In the genomic region with DNA sequence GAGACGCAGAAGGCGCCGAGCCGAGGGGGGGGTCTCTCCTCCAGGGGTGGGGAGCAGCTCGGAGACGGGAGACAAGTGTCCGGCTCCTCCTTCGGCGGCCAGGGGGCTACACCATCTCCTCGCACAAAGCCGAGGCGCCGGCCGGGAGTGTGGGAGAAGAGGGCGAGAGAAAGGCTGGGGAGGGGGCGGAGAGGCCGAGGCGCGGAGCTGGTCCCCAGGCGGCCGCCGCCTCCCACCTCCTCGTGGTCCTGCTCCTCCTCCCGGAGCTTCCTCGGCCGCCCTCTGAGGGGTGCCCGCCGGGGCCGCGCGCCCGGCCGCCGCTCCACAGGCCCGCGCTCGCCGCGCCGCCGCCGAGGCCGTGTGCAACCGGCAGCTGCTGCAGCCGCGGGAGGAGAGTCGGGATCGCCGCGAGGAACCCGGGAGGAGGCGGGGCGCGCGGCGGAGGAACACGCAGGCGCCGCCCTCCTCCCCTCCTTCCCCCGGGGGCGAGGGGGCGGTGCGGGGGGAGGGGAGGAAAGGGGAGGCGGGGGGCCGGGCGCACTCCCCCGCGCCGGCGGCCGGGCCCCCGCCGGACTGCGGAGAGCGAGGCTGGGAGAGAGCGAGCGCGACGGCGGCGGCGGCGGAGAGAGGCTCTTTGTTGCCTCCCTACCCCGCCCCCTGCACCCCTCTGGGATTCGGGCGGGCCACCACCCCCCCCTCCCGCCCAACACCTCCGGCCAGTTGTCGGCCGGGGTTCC, we compare ENCODE assay signal across 9 cellular contexts. TPM values are rescaled to one million over a fixed set of nuclear protein-coding genes. Genes with fewer than 3 reads are reported as not detected.
DNase-seq lines count a peak whose midpoint lies in the region; ATAC-seq and TF ChIP-seq lines count a peak whose summit lies in the region.
"Had no signal": no experiment of that assay in that cellular context is flagged by ENCODE, and none has a peak within 500 bp of the region (broad histone marks: within the 10 kb centered on the region; RNA-seq: fewer than 3 reads in every experiment).

Gene ENAH, minus strand, starts transcription at position 398 of the 737 bp plus-strand sequence. CDS start 433 bp downstream, outside the sequence.

- TF ChIP-seq POLR2A in NB4 (IDR thresholded peaks at IDR 0.05; ENCODE audit: extremely low read depth, insufficient read length): peak; percentile 72
- TF ChIP-seq POLR2A in body of pancreas (IDR thresholded peaks at IDR 0.05): peak in 2 of 3 donors; percentile 21 to 56

- peaks cover 15% of the 10 kb centered on the region for H3K4me1 Mint-ChIP-seq in CD4-positive, alpha-beta T cell (ENCODE audit: low read depth)

- CTCF ChIA-PET in CD4-positive, alpha-beta T cell (lab: Charles Lee): interaction anchor here (1.0 kb wide), 1 partner anchor 333 kb away, joined by 3 read pairs; no protein-coding TSS in a partner anchor

- H3K27ac ChIP-seq in CD4-positive, alpha-beta T cell (ENCODE audit: low read depth, low read length): no peak within 1 kb of the TSS
- H3K27ac ChIP-seq in body of pancreas: peak within 1 kb of the TSS; percentile 86 to 97 (median 94)

- H3K36me3 Mint-ChIP-seq in CD4-positive, alpha-beta T cell (ENCODE audit: low read depth): no peaks in the 10 kb centered on the region

- peaks cover 42% of the 10 kb centered on the region for H3K27me3 ChIP-seq in CD4-positive, alpha-beta T cell (ENCODE audit: control insufficient read depth, insufficient read depth, low read length)
- H3K27me3 ChIP-seq in body of pancreas: no peaks in the 10 kb centered on the region

- peak; percentile 60 for ATAC-seq in CD4-positive, alpha-beta T cell (ENCODE audit: poor library complexity)
- ATAC-seq in GM21529 (IDR thresholded peaks at IDR 0.05; ENCODE audit: unreplicated experiment) (peak; percentile 78), body of pancreas (peak; percentile 85), HG03378 (IDR thresholded peaks at IDR 0.05; ENCODE audit: unreplicated experiment) (no peak)

- peak within 1 kb of the TSS; percentile 93 for H3K4me3 Mint-ChIP-seq in CD4-positive, alpha-beta T cell

- peak in 6 of 10 experiments; percentile 7 to 43 (median 28) for DNase-seq in CD4-positive, alpha-beta T cell
- DNase-seq in NB4 (ENCODE audit: low read depth) (peak; percentile 80), SW 1271 (lab: John Stamatoyannopoulos, UW) (peak; percentile 13 to 53), body of pancreas (peak; percentile 83 to 89 (median 87)), hypothalamus (lab: John Stamatoyannopoulos, UW) (peak in 50 of 51 donors; percentile 34 to 95 (median 80)), putamen (ENCODE audit: low spot score) (peak; percentile 88)

- no peak within 1 kb of the TSS for H3K27ac Mint-ChIP-seq in CD4-positive, alpha-beta T cell

- POLR2A ChIA-PET in CD4-positive, alpha-beta T cell (lab: Charles Lee): interaction anchor here (2.6 kb wide), 1 partner anchor 125 kb away, joined by 9 read pairs; the partner anchor contains the start of gene SRP9

- H3K4me3 ChIP-seq in NB4 (ENCODE audit: low read depth, low read length) (peak within 1 kb of the TSS; percentile 76), body of pancreas (peak within 1 kb of the TSS; percentile 83 to 96)

- no peaks in the 10 kb centered on the region for H3K9me3 Mint-ChIP-seq in CD4-positive, alpha-beta T cell

- 0% methylated on average over 3 to 47 of the region's 90 CpGs for whole genome bisulfite sequencing in body of pancreas, 2 donors

- H3K4me1 ChIP-seq in body of pancreas: peaks cover 39% of the 10 kb centered on the region

- intact Hi-C loops in CD4-positive, alpha-beta T cell (cut with DNase I, micrococcal nuclease): no loop called here
- intact Hi-C loops in body of pancreas (cut with DNase I): loop anchor here (10.0 kb wide), 1 partner anchor 112 kb away; no protein-coding TSS in a partner anchor

- H3K9me3 ChIP-seq in CD4-positive, alpha-beta T cell (ENCODE audit: control insufficient read depth, low read length): no peaks in the 10 kb centered on the region
- no peaks in the 10 kb centered on the region for H3K9me3 ChIP-seq in body of pancreas

- H3K27me3 Mint-ChIP-seq in CD4-positive, alpha-beta T cell: peaks cover 49% of the 10 kb centered on the region

- H3K36me3 ChIP-seq in body of pancreas (replicated peaks in 1 of 2; ENCODE audit: insufficient read depth in 1 of 2, low read depth in 2 of 2): no peaks in the 10 kb centered on the region

- no peak for TF ChIP-seq CTCF in CD4-positive, alpha-beta T cell (IDR thresholded peaks at IDR 0.05)
- TF ChIP-seq CTCF in NB4 (IDR thresholded peaks at IDR 0.05; ENCODE audit: low read depth, low read length): no peak
- peak in 1 of 7 experiments; percentile 22 for TF ChIP-seq CTCF in body of pancreas (IDR thresholded peaks at IDR 0.05)

RNA-seq across cellular contexts. Expression of gene ENAH, which starts in this region (rescaled TPM):
- total RNA-seq in CD4-positive, alpha-beta T cell: not detected
- 10 to 100 TPM; 21.1 to 28.8 TPM for total RNA-seq in body of pancreas
- total RNA-seq: T-helper 1 cell treated with Interleukin-12 subunit alpha and Interleukin-12 subunit beta and Interleukin-4 antibody, amounts not matched to agents 30 ng/mL and 1 ng/mL, for 36 hours had no signal

Comparison
In these comparisons a context has a peak if more than half of its experiments do, and no peak if none do; other contexts are left out.
1. RNA of gene ENAH (total RNA-seq): 21.1 to 28.8 TPM in body of pancreas; not detected in CD4-positive, alpha-beta T cell; every median in the first group is over 10 times any median in the second.
2. Peak in DNase-seq and ATAC-seq in CD4-positive, alpha-beta T cell; RNA of the gene not detected or under 1 TPM.
3. DNase-seq: peak in every context shown above with its lines; median percentile 88 in putamen; 87 in body of pancreas; 80 in NB4; 80 in hypothalamus; 33 in SW 1271; 28 in CD4-positive, alpha-beta T cell.